In genomic region chr1:43286115-43286514, GRCh38 we compare ENCODE assay signal across 1 cellular context.
TF ChIP-seq lines count a peak whose summit lies in the region.

No MANE protein-coding gene starts in this region.

TF ChIP-seq in GM23338, 12 proteins besides CTCF, POLR2A, EP300 and RAD21 (continued from another document):
- no peak for TF ChIP-seq REST (IDR thresholded peaks at IDR 0.05; ENCODE audit: unreplicated experiment)
- TF ChIP-seq ZNF331 (CRISPR knock-in tag; IDR thresholded peaks at IDR 0.05; ENCODE audit: low read depth), result no peak
- TF ChIP-seq CREB1 (CRISPR knock-in tag; IDR thresholded peaks at IDR 0.05; ENCODE audit: low read depth), result no peak
- TF ChIP-seq EZH2phosphoT487 (IDR thresholded peaks at IDR 0.05; ENCODE audit: unreplicated experiment), result no peak
- TF ChIP-seq STAT1 (IDR thresholded peaks at IDR 0.05; ENCODE audit: unreplicated experiment), result no peak
- TF ChIP-seq EZH2 (IDR thresholded peaks at IDR 0.05; ENCODE audit: low read depth, unreplicated experiment), result no peak
- no peak for TF ChIP-seq ZNF462 (CRISPR knock-in tag; IDR thresholded peaks at IDR 0.05)
- no peak for TF ChIP-seq ZNF114 (CRISPR knock-in tag; IDR thresholded peaks at IDR 0.05)
- no peak for TF ChIP-seq ETS1 (IDR thresholded peaks at IDR 0.05)
TF ChIP-seq in GM23338: peak in this region for 0.
